In genomic region chr22:47080100-47080499, GRCh38 we compare ENCODE assay signal across 29 cellular contexts.
"Had no signal": no experiment of that assay in that cellular context is flagged by ENCODE, and none has a peak within 500 bp of the region (broad histone marks: within the 10 kb centered on the region; RNA-seq: fewer than 3 reads in every experiment).

No MANE protein-coding gene starts in this region.

- H3K36me3 ChIP-seq: stomach, suprapubic skin, thyroid gland, transverse colon, upper lobe of left lung, upper lobe of right lung, uterus, vagina had no signal

- H3K27me3 ChIP-seq: stomach, suprapubic skin, testis, thyroid gland, tibial artery, tibial nerve, transverse colon, upper lobe of left lung, upper lobe of right lung, uterus, vagina had no signal

- H3K4me1 Mint-ChIP-seq: stimulated activated effector memory CD8-positive, alpha-beta T cell treated with anti-CD3 and anti-CD28 coated beads, Interleukin-12 subunit alpha, Interleukin-12 subunit beta, amount 100 ng/mL, for 72 hours had no signal

- H3K27me3 Mint-ChIP-seq: stimulated activated memory B cell treated with anti-CD40 and anti-IgM and Interleukin-4, amounts not matched to agents 10 μg/mL and 1 μg/mL and 100 μg/mL, for 72 hours; stimulated activated naive B cell treated with anti-CD40 and anti-IgM and Interleukin-4, amounts not matched to agents 10 μg/mL and 1 μg/mL and 100 μg/mL, for 72 hours; stimulated activated naive CD8-positive, alpha-beta T cell treated with anti-CD3 and anti-CD28 coated beads, Interleukin-15, amount 100 ng/mL, for 72 hours; stimulated activated naive CD8-positive, alpha-beta T cell treated with anti-CD3 and anti-CD28 coated beads, Interleukin-15, Interleukin-2, amounts not matched to agents 100 ng/mL and 50 ng/mL, for 24 hours; type B pancreatic cell had no signal

- DNase-seq: stimulated activated CD4-positive, alpha-beta T cell treated with anti-CD3 and anti-CD28 coated beads, Interleukin-2, amount 100 ng/mL, for 48 hours; stimulated activated CD4-positive, alpha-beta T cell treated with anti-CD3 and anti-CD28 coated beads, Interleukin-4, amount 100 ng/mL, for 1 hour; stimulated activated CD4-positive, alpha-beta T cell treated with anti-CD3 and anti-CD28 coated beads, Interleukin-4, amount 100 ng/mL, for 24 hours; stimulated activated CD4-positive, alpha-beta T cell treated with anti-CD3 and anti-CD28 coated beads, Interleukin-4, amount 100 ng/mL, for 4 hours; stimulated activated CD8-positive, alpha-beta memory T cell treated with anti-CD3 and anti-CD28 coated beads, Interleukin-4, amount 100 ng/mL, for 48 hours; stimulated activated naive B cell treated with anti-CD40 and anti-IgM and Interleukin-4, amounts not matched to agents 10 μg/mL and 1 μg/mL and 100 μg/mL, for 72 hours; stimulated activated naive CD4-positive, alpha-beta T cell; stimulated activated naive CD4-positive, alpha-beta T cell treated with Interleukin-2 at 50 U/mL for 16 hours; stimulated activated naive CD8-positive, alpha-beta T cell treated with anti-CD3 and anti-CD28 coated beads, Interleukin-15, amount 100 ng/mL, for 72 hours; stimulated activated naive CD8-positive, alpha-beta T cell treated with anti-CD3 and anti-CD28 coated beads, Interleukin-15, Interleukin-2, amounts not matched to agents 100 U/mL and 50 U/mL, for 24 hours; stomach; substantia nigra; testis; thyroid gland; transverse colon; trophoblast cell; upper lobe of left lung; upper lobe of right lung; uterus had no signal

- H3K9me3 ChIP-seq: suprapubic skin, testis, thyroid gland, uterus had no signal

- H3K4me3 ChIP-seq: stomach, suprapubic skin, testis, thoracic aorta, thyroid gland, tibial artery, tibial nerve, transverse colon, upper lobe of left lung, upper lobe of right lung, uterus, vagina had no signal

- H3K4me3 Mint-ChIP-seq: stimulated activated effector memory CD8-positive, alpha-beta T cell treated with anti-CD3 and anti-CD28 coated beads, Interleukin-12 subunit alpha, Interleukin-12 subunit beta, amount 100 ng/mL, for 72 hours; stimulated activated memory B cell treated with anti-CD40 and anti-IgM and Interleukin-4, amounts not matched to agents 10 μg/mL and 1 μg/mL and 100 μg/mL, for 72 hours; stimulated activated naive B cell treated with anti-CD40 and anti-IgM and Interleukin-4, amounts not matched to agents 10 μg/mL and 1 μg/mL and 100 μg/mL, for 72 hours; stimulated activated naive CD8-positive, alpha-beta T cell treated with anti-CD3 and anti-CD28 coated beads, Interleukin-15, amount 100 ng/mL, for 72 hours; stimulated activated naive CD8-positive, alpha-beta T cell treated with anti-CD3 and anti-CD28 coated beads, Interleukin-15, Interleukin-2, amounts not matched to agents 100 ng/mL and 50 ng/mL, for 24 hours; type B pancreatic cell had no signal

- H3K27ac Mint-ChIP-seq: stimulated activated effector memory CD8-positive, alpha-beta T cell treated with anti-CD3 and anti-CD28 coated beads, Interleukin-12 subunit alpha, Interleukin-12 subunit beta, amount 100 ng/mL, for 72 hours; stimulated activated memory B cell treated with anti-CD40 and anti-IgM and Interleukin-4, amounts not matched to agents 10 μg/mL and 1 μg/mL and 100 μg/mL, for 72 hours; stimulated activated naive B cell treated with anti-CD40 and anti-IgM and Interleukin-4, amounts not matched to agents 10 μg/mL and 1 μg/mL and 100 μg/mL, for 72 hours; stimulated activated naive CD8-positive, alpha-beta T cell treated with anti-CD3 and anti-CD28 coated beads, Interleukin-15, amount 100 ng/mL, for 72 hours; stimulated activated naive CD8-positive, alpha-beta T cell treated with anti-CD3 and anti-CD28 coated beads, Interleukin-15, Interleukin-2, amounts not matched to agents 100 ng/mL and 50 ng/mL, for 24 hours; type B pancreatic cell had no signal

- H3K27ac ChIP-seq: stomach, suprapubic skin, testis, thoracic aorta, thyroid gland, tibial artery, tibial nerve, transverse colon, upper lobe of left lung, upper lobe of right lung, uterus, vagina had no signal

- FAIRE-seq: urothelium cell line had no signal

- ATAC-seq: stimulated activated effector memory CD8-positive, alpha-beta T cell treated with anti-CD3 and anti-CD28 coated beads, Interleukin-12 subunit alpha, Interleukin-12 subunit beta, amount 100 ng/mL, for 72 hours; stimulated activated memory B cell treated with anti-CD40 and anti-IgM and Interleukin-4, amounts not matched to agents 10 μg/mL and 1 μg/mL and 100 μg/mL, for 72 hours; stimulated activated naive B cell treated with anti-CD40 and anti-IgM and Interleukin-4, amounts not matched to agents 10 μg/mL and 1 μg/mL and 100 μg/mL, for 72 hours; stimulated activated naive CD8-positive, alpha-beta T cell treated with anti-CD3 and anti-CD28 coated beads, Interleukin-15, amount 100 ng/mL, for 72 hours; stimulated activated naive CD8-positive, alpha-beta T cell treated with anti-CD3 and anti-CD28 coated beads, Interleukin-15, Interleukin-2, amounts not matched to agents 100 U/mL and 50 U/mL, for 24 hours; upper lobe of right lung had no signal

- H3K4me1 ChIP-seq: stomach, suprapubic skin, testis, thyroid gland, tibial artery, tibial nerve, transverse colon, upper lobe of left lung, upper lobe of right lung, uterus, vagina had no signal
